22 cellular contexts compared by ENCODE assay signal in the genomic region with DNA sequence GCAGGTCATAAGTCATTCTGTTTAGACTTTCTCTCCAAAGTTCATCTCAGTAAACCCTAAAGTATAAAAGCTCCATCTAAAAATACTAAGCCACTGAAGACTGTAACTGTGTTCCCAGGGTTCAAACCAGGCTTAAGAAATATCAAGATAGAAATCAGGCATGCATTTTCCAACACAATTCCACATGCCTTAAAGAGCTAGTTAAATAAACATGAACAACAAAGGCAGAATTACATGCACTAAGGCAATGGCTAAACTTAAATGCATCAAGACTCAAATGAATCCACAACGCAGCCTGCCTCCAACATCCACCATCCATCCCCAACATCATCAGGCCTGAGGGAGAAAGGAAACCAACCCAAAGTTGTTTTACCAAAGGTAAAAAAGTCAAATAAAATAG. TPM values are rescaled to one million over a fixed set of nuclear protein-coding genes. Genes with fewer than 3 reads are reported as not detected.
A peak's percentile ranks its signal among the peaks of the same experiment; 100 is the strongest.
DNase-seq lines count a peak whose midpoint lies in the region; ATAC-seq and TF ChIP-seq lines count a peak whose summit lies in the region.
"Had no signal": no experiment of that assay in that cellular context is flagged by ENCODE, and none has a peak within 500 bp of the region (broad histone marks: within the 10 kb centered on the region; RNA-seq: fewer than 3 reads in every experiment).

No MANE protein-coding gene starts in this region.

- TF ChIP-seq CTCF in HL-60 (IDR thresholded peaks at IDR 0.05; ENCODE audit: insufficient read depth, low read length) (no peak), colonic mucosa (IDR thresholded peaks at IDR 0.05) (no peak), upper lobe of right lung (IDR thresholded peaks at IDR 0.05) (no peak)

- ATAC-seq in upper lobe of right lung (no peak), HG03342 (IDR thresholded peaks at IDR 0.05; ENCODE audit: unreplicated experiment) (no peak)
- ATAC-seq: activated T-cell treated with anti-CD3 and anti-CD28 coated beads, Interleukin-2, amount 50 U/mL, for 4 hours; PC-3 had no signal

- H3K27ac ChIP-seq in HL-60 (replicated peaks) (peak overlapping the region; percentile 80), colonic mucosa (peak overlapping the region; percentile 10), muscle layer of duodenum (ENCODE audit: low read length) (peak overlapping the region; percentile 53), upper lobe of right lung (peak overlapping the region; percentile 52)
- H3K27ac ChIP-seq: C4-2B, neural progenitor cell, prostate gland had no signal

- H3K4me3 ChIP-seq in HL-60 (replicated peaks; ENCODE audit: insufficient read depth, low read length), result no peak overlapping the region
- H3K4me3 ChIP-seq in colonic mucosa, result no peak overlapping the region
- H3K4me3 ChIP-seq in muscle layer of duodenum (ENCODE audit: low read depth in 1 of 2, low read length in 2 of 2), result no peak overlapping the region
- no peak overlapping the region for H3K4me3 ChIP-seq in upper lobe of right lung
- H3K4me3 ChIP-seq: neural progenitor cell, prostate gland, tibial artery had no signal

- H3K9me3 ChIP-seq in colonic mucosa, result no peaks in the 10 kb centered on the region
- H3K9me3 ChIP-seq in muscle layer of duodenum (ENCODE audit: control insufficient read depth in 1 of 2, low read length in 2 of 2), result no peaks in the 10 kb centered on the region
- no peaks in the 10 kb centered on the region for H3K9me3 ChIP-seq in upper lobe of right lung
- H3K9me3 ChIP-seq: prostate gland, tibial artery had no signal

- no peaks in the 10 kb centered on the region for H3K27me3 ChIP-seq in HL-60 (ENCODE audit: insufficient read depth, poor library complexity, severe bottlenecking)
- no peaks in the 10 kb centered on the region for H3K27me3 ChIP-seq in colonic mucosa
- no peaks in the 10 kb centered on the region for H3K27me3 ChIP-seq in muscle layer of duodenum (ENCODE audit: low read depth, low read length)
- no peaks in the 10 kb centered on the region for H3K27me3 ChIP-seq in upper lobe of right lung
- H3K27me3 ChIP-seq: neural progenitor cell, tibial artery had no signal

- DNase-seq in HL-60 (ENCODE audit: low read depth in 1 of 2, low spot score in 1 of 2) (no peak), colonic mucosa (no peak), upper lobe of right lung (no peak), NCI-H2227 (lab: John Stamatoyannopoulos, UW; ENCODE audit: unreplicated experiment) (no peak)
- no peak for DNase-seq in stimulated activated CD4-positive, alpha-beta T cell treated with anti-CD3 and anti-CD28 coated beads, Interleukin-2, amount 100 ng/mL, for 24 hours
- DNase-seq: activated CD4-positive, alpha-beta T cell treated with anti-CD3 and anti-CD28 coated beads, Interleukin-2, amount 10 ng/mL, durations not matched to agents 7 days and 5 days; activated gamma-delta T cell treated with Interleukin-2 at 50 U/mL for 16 hours; activated T-cell treated with anti-CD3 and anti-CD28 coated beads, Interleukin-2, amount 50 U/mL, for 4 hours; amniotic stem cell; glutamatergic neuron; Karpas-422; NCI-H1694 treated with DMSO at 0.1 percent for 48 hours; NCI-H524 treated with DMSO at 0.1 percent for 48 hours; SIG-M5; T1000 had no signal

- intact Hi-C loops in colonic mucosa (cut with DNase I) (no loop called here), upper lobe of right lung (cut with DNase I) (no loop called here)

- H3K9ac ChIP-seq in colonic mucosa (ENCODE audit: low read depth in 2 of 2, low read length in 2 of 2), result no peak overlapping the region
- H3K9ac ChIP-seq: neural progenitor cell had no signal

- no peaks in the 10 kb centered on the region for H3K36me3 ChIP-seq in colonic mucosa
- H3K36me3 ChIP-seq in muscle layer of duodenum (ENCODE audit: control insufficient read depth in 1 of 2, insufficient read depth in 2 of 2, low read length in 2 of 2), result no peaks in the 10 kb centered on the region
- H3K36me3 ChIP-seq in upper lobe of right lung, result no peaks in the 10 kb centered on the region
- H3K36me3 ChIP-seq: neural progenitor cell, prostate gland, tibial artery had no signal

- H3K4me1 ChIP-seq in colonic mucosa (no peaks in the 10 kb centered on the region), muscle layer of duodenum (ENCODE audit: control insufficient read depth in 1 of 2, insufficient read depth in 2 of 2, low read length in 2 of 2) (peaks cover 0 to 10% of the 10 kb centered on the region in 2 donors), upper lobe of right lung (peaks cover 16% of the 10 kb centered on the region)
- H3K4me1 ChIP-seq: prostate gland had no signal

RNA-seq across cellular contexts. Expression of a gene that starts 46.1 kb away (rescaled TPM):
- total RNA-seq in colonic mucosa, result 10 to 100 TPM; 21.7 to 33.4 TPM
- 55.2 TPM for total RNA-seq in upper lobe of right lung

Comparison
In these comparisons a context has a peak if more than half of its experiments do, and no peak if none do; other contexts are left out.
1. H3K27ac ChIP-seq: peak in every context shown above with its lines; median percentile 80 in HL-60; 53 in muscle layer of duodenum; 52 in upper lobe of right lung; 10 in colonic mucosa.